In the genomic region with DNA sequence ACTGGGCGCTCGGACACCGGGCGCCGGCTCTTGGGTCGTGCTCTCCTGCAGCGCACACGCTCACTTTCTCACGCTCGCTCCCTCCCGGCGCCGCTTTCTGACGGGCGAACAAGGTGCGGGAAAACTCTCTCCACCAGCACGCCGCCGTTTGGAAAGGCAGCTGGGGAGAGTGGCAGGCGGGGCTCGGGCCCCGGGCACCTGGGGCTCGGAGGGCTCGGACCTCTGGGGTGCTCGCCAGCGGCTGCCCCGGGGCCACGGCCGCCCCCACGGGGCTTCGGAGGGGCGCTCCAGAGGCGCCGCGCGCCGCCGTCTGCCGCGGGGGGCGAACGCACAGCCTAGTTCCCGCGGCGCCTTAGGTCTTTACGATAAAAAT, we compare ENCODE assay signal across 8 cellular contexts. TPM values are rescaled to one million over a fixed set of nuclear protein-coding genes. Genes with fewer than 3 reads are reported as not detected.
DNase-seq lines count a peak whose midpoint lies in the region; ATAC-seq and TF ChIP-seq lines count a peak whose summit lies in the region.

No MANE protein-coding gene starts in this region.

- H3K27ac Mint-ChIP-seq in osteocyte (ENCODE audit: unreplicated experiment), result peak overlapping the region; percentile 38

- peaks cover 77% of the 10 kb centered on the region for H3K79me2 ChIP-seq in OCI-LY7 (ENCODE audit: insufficient read depth, low read depth, low read length)

- H3K4me1 ChIP-seq in HAP-1 (peaks cover 20% of the 10 kb centered on the region), OCI-LY7 (ENCODE audit: insufficient read depth, low read length, poor library complexity, severe bottlenecking) (peaks cover 65% of the 10 kb centered on the region)

- in situ Hi-C loops in HAP-1 (cut with MboI; ENCODE audit: low sequenced_read_pairs), result no loop called here

- no peaks in the 10 kb centered on the region for H3K9me2 ChIP-seq in OCI-LY7 (ENCODE audit: insufficient read depth, low read length)

- H3K9me3 ChIP-seq in HAP-1, result no peaks in the 10 kb centered on the region
- H3K9me3 ChIP-seq in OCI-LY7 (ENCODE audit: low read length), result no peaks in the 10 kb centered on the region

- ATAC-seq in GM18502 (IDR thresholded peaks at IDR 0.05; ENCODE audit: poor library complexity, unreplicated experiment), result peak; percentile 14

- BruUV-seq in OCI-LY7 (replicated peaks; lab: Mats Ljungman, UMichigan), result TSS peak; percentile 86

- H3K4me3 ChIP-seq in HAP-1 (peak overlapping the region; percentile 98), OCI-LY7 (ENCODE audit: low read depth, low read length, poor library complexity, severe bottlenecking) (peak overlapping the region; percentile 82), epithelial cell of proximal tubule (ENCODE audit: low read depth, low read length) (peak overlapping the region; percentile 93)

- H3K36me3 Mint-ChIP-seq in osteocyte (ENCODE audit: unreplicated experiment), result peaks cover 5% of the 10 kb centered on the region

- H3K4me1 Mint-ChIP-seq in osteocyte (ENCODE audit: unreplicated experiment), result peaks cover 42% of the 10 kb centered on the region

- no peaks in the 10 kb centered on the region for H3K27me3 ChIP-seq in HAP-1 (ENCODE audit: low read depth)

- CTCF ChIA-PET in OCI-LY7 (lab: Charles Lee; ENCODE audit: unreplicated experiment), result no interaction called here
- CTCF ChIA-PET in HEK293T (lab: Yijun Ruan, JAX), result interaction anchor here (1.4 kb wide), 1 partner anchor 22 kb away, joined by 3 read pairs; no protein-coding TSS in a partner anchor

- peaks cover 5% of the 10 kb centered on the region; the same call in 1 of the 2 replicates for H4K20me1 ChIP-seq in OCI-LY7 (ENCODE audit: insufficient read depth, low read length)

- H3K27me3 Mint-ChIP-seq in osteocyte (ENCODE audit: unreplicated experiment), result no peaks in the 10 kb centered on the region

- H3K27ac ChIP-seq in OCI-LY7 (ENCODE audit: low read depth, low read length, poor library complexity, severe bottlenecking), result peak overlapping the region; percentile 92

- DNase-seq in HAP-1 (ENCODE audit: low spot score in 2 of 2) (no peak), OCI-LY7 (ENCODE audit: low spot score) (no peak), epithelial cell of proximal tubule (ENCODE audit: low read depth) (no peak), osteocyte (ENCODE audit: extremely low spot score, unreplicated experiment) (no peak), HEK293T (ENCODE audit: extremely low spot score) (no peak), RPMI8226 (no peak)
- DNase-seq in stimulated activated CD4-positive, alpha-beta T cell treated with anti-CD3 and anti-CD28 coated beads, Interleukin-15, amount 100 ng/mL, for 24 hours, result no peak

- POLR2A ChIA-PET in OCI-LY7 (lab: Charles Lee) (interaction anchor here (0.7 to 2.9 kb wide), 7 partner anchors 9 to 291 kb away, joined by 3 to 12 read pairs (median 5); a partner anchor contains a TSS), HEK293T (lab: Yijun Ruan, JAX) (no interaction called here)

- peak overlapping the region; percentile 75 for H3K4me3 Mint-ChIP-seq in osteocyte (ENCODE audit: unreplicated experiment)

- H3K36me3 ChIP-seq in HAP-1 (replicated peaks) (peaks cover 7% of the 10 kb centered on the region), OCI-LY7 (ENCODE audit: insufficient read depth, low read length) (peaks cover 34% of the 10 kb centered on the region)

- peak overlapping the region; percentile 70 for H2AFZ ChIP-seq in OCI-LY7 (ENCODE audit: low read length)

- no peaks in the 10 kb centered on the region for H3K9me3 Mint-ChIP-seq in osteocyte (ENCODE audit: unreplicated experiment)

- intact Hi-C loops in OCI-LY7 (cut with micrococcal nuclease; ENCODE audit: unreplicated experiment), result loop anchor here (10.0 kb wide), 1 partner anchor 423 kb away; a partner anchor contains a TSS

- peak overlapping the region; percentile 80 for H3K4me2 ChIP-seq in OCI-LY7 (ENCODE audit: low read length)

- 0 out of 2 replicates have a peak, but pooled peaks have one; percentile 46 for TF ChIP-seq CTCF in OCI-LY7 (conservative IDR thresholded peaks at IDR 0.05; ENCODE audit: low read length)
- TF ChIP-seq CTCF in epithelial cell of proximal tubule (conservative IDR thresholded peaks at IDR 0.05; ENCODE audit: low read depth, low read length), result no peak
- TF ChIP-seq CTCF in osteocyte (IDR thresholded peaks at IDR 0.05), result no peak

TF ChIP-seq in HEK293T, 16 proteins besides CTCF, POLR2A, EP300 and RAD21:
- no peak for TF ChIP-seq SUZ12 (IDR thresholded peaks at IDR 0.05)
- no peak for TF ChIP-seq BHLHE40 (IDR thresholded peaks at IDR 0.05; ENCODE audit: borderline replicate concordance)
- TF ChIP-seq FOXA1 (IDR thresholded peaks at IDR 0.05), result no peak
- TF ChIP-seq NFRKB (IDR thresholded peaks at IDR 0.05), result no peak
- TF ChIP-seq FOXK2 (IDR thresholded peaks at IDR 0.05), result no peak
- TF ChIP-seq CTBP1 (IDR thresholded peaks at IDR 0.05; ENCODE audit: borderline replicate concordance), result no peak
- TF ChIP-seq FOXM1 (IDR thresholded peaks at IDR 0.05; ENCODE audit: borderline replicate concordance), result no peak
- TF ChIP-seq HDGF (IDR thresholded peaks at IDR 0.05; ENCODE audit: borderline replicate concordance), result no peak
- TF ChIP-seq, protein P1, sequence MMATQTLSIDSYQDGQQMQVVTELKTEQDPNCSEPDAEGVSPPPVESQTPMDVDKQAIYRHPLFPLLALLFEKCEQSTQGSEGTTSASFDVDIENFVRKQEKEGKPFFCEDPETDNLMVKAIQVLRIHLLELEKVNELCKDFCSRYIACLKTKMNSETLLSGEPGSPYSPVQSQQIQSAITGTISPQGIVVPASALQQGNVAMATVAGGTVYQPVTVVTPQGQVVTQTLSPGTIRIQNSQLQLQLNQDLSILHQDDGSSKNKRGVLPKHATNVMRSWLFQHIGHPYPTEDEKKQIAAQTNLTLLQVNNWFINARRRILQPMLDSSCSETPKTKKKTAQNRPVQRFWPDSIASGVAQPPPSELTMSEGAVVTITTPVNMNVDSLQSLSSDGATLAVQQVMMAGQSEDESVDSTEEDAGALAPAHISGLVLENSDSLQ (IDR thresholded peaks at IDR 0.05), result no peak

RNA-seq across cellular contexts. Expression of a gene that starts 0.4 kb away (rescaled TPM):
- 48.8 and 62.3 TPM in 2 replicates for total RNA-seq in OCI-LY7 (2014; rRNA removed; shearing (Covaris generic))
- 40.9 and 42.1 TPM in 2 replicates for total RNA-seq in OCI-LY7 (2022)
- 8.8 and 9.0 TPM in 2 replicates for total RNA-seq in epithelial cell of proximal tubule
- 35.5 and 37.8 TPM in 2 replicates for total RNA-seq in osteocyte
